Comparison of ENCODE assay signal across 8 cellular contexts in genomic region chr12:55730447-55730820, GRCh38. TPM values are rescaled to one million over a fixed set of nuclear protein-coding genes. Genes with fewer than 3 reads are reported as not detected.
DNase-seq lines count a peak whose midpoint lies in the region; ATAC-seq and TF ChIP-seq lines count a peak whose summit lies in the region.

No MANE protein-coding gene starts in this region.

- H3K27ac ChIP-seq in hepatocyte = peak overlapping the region; percentile 99

- DNase-seq in HFF-Myc (ENCODE audit: extremely low read depth, low read depth) (no peak), hepatocyte (ENCODE audit: low spot score) (no peak), pons (ENCODE audit: low spot score) (no peak), GOT3 (lab: John Stamatoyannopoulos, UW) (no peak)
- no peak for DNase-seq in activated CD4-positive, alpha-beta memory T cell treated with anti-CD3 and anti-CD28 coated beads, Interleukin-2, amount 10 ng/mL, durations not matched to agents 7 days and 5 days
- DNase-seq in stimulated activated effector memory CD8-positive, alpha-beta T cell treated with anti-CD3 and anti-CD28 coated beads, Interleukin-12 subunit alpha, Interleukin-12 subunit beta, amount 100 ng/mL, for 72 hours (ENCODE audit: low spot score in 2 of 2) = no peak

- CTCF ChIA-PET in activated CD4-positive, alpha-beta memory T cell treated with anti-CD3 and anti-CD28 coated beads, Interleukin-2, amount 10 ng/mL, durations not matched to agents 7 days and 5 days (lab: Charles Lee) = interaction anchor here (0.8 to 3.0 kb wide), 8 partner anchors 8 to 196 kb away, joined by 3 to 54 read pairs (median 4); partner anchors contain the start of genes ORMDL2, RDH5 and SARNP

- no peaks in the 10 kb centered on the region for H3K36me3 ChIP-seq in hepatocyte (replicated peaks; ENCODE audit: insufficient read depth, low read depth)

- H3K79me2 ChIP-seq in hepatocyte = peaks cover 52% of the 10 kb centered on the region

- peaks cover 26% of the 10 kb centered on the region for H4K20me1 ChIP-seq in hepatocyte (ENCODE audit: insufficient read depth, poor library complexity, severe bottlenecking)

- peak overlapping the region; percentile 85 for H3K27ac Mint-ChIP-seq in activated CD4-positive, alpha-beta memory T cell treated with anti-CD3 and anti-CD28 coated beads, Interleukin-2, amount 10 ng/mL, durations not matched to agents 7 days and 5 days
- H3K27ac Mint-ChIP-seq in stimulated activated effector memory CD8-positive, alpha-beta T cell treated with anti-CD3 and anti-CD28 coated beads, Interleukin-12 subunit alpha, Interleukin-12 subunit beta, amount 100 ng/mL, for 72 hours = peak overlapping the region; percentile 99

- no peaks in the 10 kb centered on the region for H3K27me3 Mint-ChIP-seq in activated CD4-positive, alpha-beta memory T cell treated with anti-CD3 and anti-CD28 coated beads, Interleukin-2, amount 10 ng/mL, durations not matched to agents 7 days and 5 days

- no peak overlapping the region for H2AFZ ChIP-seq in hepatocyte

- H3K9me3 ChIP-seq in hepatocyte (ENCODE audit: low read depth) = no peaks in the 10 kb centered on the region

- no peaks in the 10 kb centered on the region for H3K9me3 Mint-ChIP-seq in activated CD4-positive, alpha-beta memory T cell treated with anti-CD3 and anti-CD28 coated beads, Interleukin-2, amount 10 ng/mL, durations not matched to agents 7 days and 5 days
- no peaks in the 10 kb centered on the region for H3K9me3 Mint-ChIP-seq in stimulated activated effector memory CD8-positive, alpha-beta T cell treated with anti-CD3 and anti-CD28 coated beads, Interleukin-12 subunit alpha, Interleukin-12 subunit beta, amount 100 ng/mL, for 72 hours

- H3K27me3 ChIP-seq in hepatocyte = no peaks in the 10 kb centered on the region

- H3K36me3 Mint-ChIP-seq in activated CD4-positive, alpha-beta memory T cell treated with anti-CD3 and anti-CD28 coated beads, Interleukin-2, amount 10 ng/mL, durations not matched to agents 7 days and 5 days (ENCODE audit: low read depth) = peaks cover 6% of the 10 kb centered on the region
- H3K36me3 Mint-ChIP-seq in stimulated activated effector memory CD8-positive, alpha-beta T cell treated with anti-CD3 and anti-CD28 coated beads, Interleukin-12 subunit alpha, Interleukin-12 subunit beta, amount 100 ng/mL, for 72 hours = peaks cover 37% of the 10 kb centered on the region

- peaks cover 22% of the 10 kb centered on the region for H3K4me1 ChIP-seq in hepatocyte (ENCODE audit: insufficient read depth)

- H3K9me2 ChIP-seq in hepatocyte (replicated peaks; ENCODE audit: insufficient read depth) = no peaks in the 10 kb centered on the region

- TF ChIP-seq CTCF in HFF-Myc (IDR thresholded peaks at IDR 0.05; ENCODE audit: low read depth, low read length, missing control alignments) (no peak), hepatocyte (IDR thresholded peaks at IDR 0.05; ENCODE audit: poor library complexity) (no peak)

- peak overlapping the region; percentile 70 for H3K4me3 ChIP-seq in HFF-Myc (replicated peaks; ENCODE audit: low read depth, low read length)
- H3K4me3 ChIP-seq in hepatocyte = no peak overlapping the region

- POLR2A ChIA-PET in activated CD4-positive, alpha-beta memory T cell treated with anti-CD3 and anti-CD28 coated beads, Interleukin-2, amount 10 ng/mL, durations not matched to agents 7 days and 5 days (lab: Charles Lee) = interaction anchor here (1.0 to 3.0 kb wide), 9 partner anchors 8 to 243 kb away, joined by 3 to 84 read pairs (median 10); partner anchors contain the start of genes BLOC1S1, DGKA, ORMDL2 and PYM1

- peak overlapping the region; percentile 87 for H3K4me3 Mint-ChIP-seq in activated CD4-positive, alpha-beta memory T cell treated with anti-CD3 and anti-CD28 coated beads, Interleukin-2, amount 10 ng/mL, durations not matched to agents 7 days and 5 days
- peak overlapping the region; percentile 87 for H3K4me3 Mint-ChIP-seq in stimulated activated effector memory CD8-positive, alpha-beta T cell treated with anti-CD3 and anti-CD28 coated beads, Interleukin-12 subunit alpha, Interleukin-12 subunit beta, amount 100 ng/mL, for 72 hours

- H3K4me2 ChIP-seq in hepatocyte = peak overlapping the region; percentile 81

- ATAC-seq in stimulated activated effector memory CD8-positive, alpha-beta T cell treated with anti-CD3 and anti-CD28 coated beads, Interleukin-12 subunit alpha, Interleukin-12 subunit beta, amount 100 ng/mL, for 72 hours = no peak
- no peak for ATAC-seq in GM18873 (IDR thresholded peaks at IDR 0.05; ENCODE audit: low FRiP score, unreplicated experiment)
- no peak for ATAC-seq in HG03469 (IDR thresholded peaks at IDR 0.05; ENCODE audit: unreplicated experiment)

- 47% methylated on average over 3 of the region's 3 CpGs for WGBS in hepatocyte (ENCODE audit: low lambda C conversion rate, missing lambda C conversion rate)

- peaks cover 37% of the 10 kb centered on the region for H3K4me1 Mint-ChIP-seq in activated CD4-positive, alpha-beta memory T cell treated with anti-CD3 and anti-CD28 coated beads, Interleukin-2, amount 10 ng/mL, durations not matched to agents 7 days and 5 days
- H3K4me1 Mint-ChIP-seq in stimulated activated effector memory CD8-positive, alpha-beta T cell treated with anti-CD3 and anti-CD28 coated beads, Interleukin-12 subunit alpha, Interleukin-12 subunit beta, amount 100 ng/mL, for 72 hours = peaks cover 41% of the 10 kb centered on the region

RNA-seq across cellular contexts. Expression of gene CD63, which starts 1.6 kb away (rescaled TPM):
- total RNA-seq in activated CD4-positive, alpha-beta memory T cell treated with anti-CD3 and anti-CD28 coated beads, Interleukin-2, amount 10 ng/mL, durations not matched to agents 7 days and 5 days = 100 to 1,000 TPM; 177 to 185 TPM
- total RNA-seq in hepatocyte = 1,401 and 1,504 TPM in 2 replicates
- 2,624 and 2,749 TPM in 2 replicates for polyA plus RNA-seq in hepatocyte

RNA-seq across cellular contexts. Expression of gene RDH5, which starts 10.2 kb away (rescaled TPM):
- total RNA-seq in activated CD4-positive, alpha-beta memory T cell treated with anti-CD3 and anti-CD28 coated beads, Interleukin-2, amount 10 ng/mL, durations not matched to agents 7 days and 5 days = 10 to 100 TPM in 1 of 2 experiments, 1 to 10 TPM in 1; 9.5 to 10.5 TPM
- total RNA-seq in hepatocyte = 36.2 and 48.7 TPM in 2 replicates
- polyA plus RNA-seq in hepatocyte = 38.0 and 43.7 TPM in 2 replicates

RNA-seq across cellular contexts. Expression of gene GDF11, which starts 12.5 kb away (rescaled TPM):
- 1 to 10 TPM; 7.2 to 7.9 TPM for total RNA-seq in activated CD4-positive, alpha-beta memory T cell treated with anti-CD3 and anti-CD28 coated beads, Interleukin-2, amount 10 ng/mL, durations not matched to agents 7 days and 5 days
- total RNA-seq in hepatocyte = 7.9 and 10.8 TPM in 2 replicates
- 3.7 and 4.1 TPM in 2 replicates for polyA plus RNA-seq in hepatocyte

RNA-seq across cellular contexts. Expression of gene BLOC1S1, which starts 14.6 kb away (rescaled TPM):
- total RNA-seq in activated CD4-positive, alpha-beta memory T cell treated with anti-CD3 and anti-CD28 coated beads, Interleukin-2, amount 10 ng/mL, durations not matched to agents 7 days and 5 days = 100 to 1,000 TPM; 156 to 162 TPM
- 159 and 177 TPM in 2 replicates for total RNA-seq in hepatocyte
- 227 and 236 TPM in 2 replicates for polyA plus RNA-seq in hepatocyte

RNA-seq across cellular contexts. Expression of gene ITGA7, which starts 22.7 kb away (rescaled TPM):
- total RNA-seq in activated CD4-positive, alpha-beta memory T cell treated with anti-CD3 and anti-CD28 coated beads, Interleukin-2, amount 10 ng/mL, durations not matched to agents 7 days and 5 days = 1 to 10 TPM; 1.9 to 2.0 TPM
- total RNA-seq in hepatocyte = 13.0 and 15.2 TPM in 2 replicates
- 18.9 and 22.8 TPM in 2 replicates for polyA plus RNA-seq in hepatocyte
